In the genomic region with DNA sequence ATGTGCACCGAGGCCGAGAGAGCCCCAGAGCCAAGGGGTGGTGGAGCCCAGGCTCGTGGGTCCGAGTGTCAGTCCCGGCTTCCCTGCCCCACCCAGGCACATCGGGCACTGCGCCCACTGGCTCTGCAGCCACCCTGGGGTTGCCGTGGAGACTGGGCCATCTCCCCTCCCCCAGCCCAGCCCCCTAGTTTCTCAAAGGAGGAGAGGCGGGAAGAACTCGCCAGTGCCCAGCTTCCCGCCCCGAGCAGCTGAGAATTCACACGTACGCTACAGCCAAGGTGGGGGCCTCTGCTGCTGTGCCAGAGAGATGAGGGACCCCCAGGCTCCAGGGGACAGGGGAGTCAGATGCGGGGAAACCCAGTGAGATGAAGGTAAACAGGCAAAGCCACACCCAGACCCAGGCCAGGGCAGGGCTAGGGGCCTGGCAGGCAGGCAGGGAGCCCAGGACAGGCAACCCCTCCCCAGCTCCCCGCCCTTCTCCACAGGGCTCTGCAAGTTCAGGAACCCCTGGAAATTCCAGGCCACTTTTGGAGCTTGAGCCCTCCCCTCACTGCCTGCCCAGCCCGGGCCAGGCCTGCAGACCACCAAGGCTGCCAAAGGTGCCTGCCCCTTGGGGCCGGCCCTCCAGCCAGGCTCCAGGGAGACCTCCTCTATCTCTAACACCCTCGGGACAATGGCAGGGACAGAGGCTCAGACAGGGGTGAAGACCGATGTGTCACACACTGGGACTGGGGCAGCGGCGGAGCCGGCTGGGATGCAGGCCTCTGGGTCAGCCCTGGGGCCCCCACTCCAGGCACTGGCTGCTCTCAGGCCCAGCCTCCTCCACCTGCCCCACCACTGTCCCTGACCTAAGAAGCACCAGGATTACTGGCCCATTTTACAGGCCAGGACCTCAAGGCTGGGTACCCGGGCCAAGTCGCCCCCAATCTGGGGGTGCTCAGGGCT, we compare ENCODE assay signal across 1 cellular context.
TF ChIP-seq lines count a peak whose summit lies in the region.

No MANE protein-coding gene starts in this region.

TF ChIP-seq in GM23338, 12 proteins besides CTCF, POLR2A, EP300 and RAD21 (continued from another document):
- TF ChIP-seq, protein P1, sequence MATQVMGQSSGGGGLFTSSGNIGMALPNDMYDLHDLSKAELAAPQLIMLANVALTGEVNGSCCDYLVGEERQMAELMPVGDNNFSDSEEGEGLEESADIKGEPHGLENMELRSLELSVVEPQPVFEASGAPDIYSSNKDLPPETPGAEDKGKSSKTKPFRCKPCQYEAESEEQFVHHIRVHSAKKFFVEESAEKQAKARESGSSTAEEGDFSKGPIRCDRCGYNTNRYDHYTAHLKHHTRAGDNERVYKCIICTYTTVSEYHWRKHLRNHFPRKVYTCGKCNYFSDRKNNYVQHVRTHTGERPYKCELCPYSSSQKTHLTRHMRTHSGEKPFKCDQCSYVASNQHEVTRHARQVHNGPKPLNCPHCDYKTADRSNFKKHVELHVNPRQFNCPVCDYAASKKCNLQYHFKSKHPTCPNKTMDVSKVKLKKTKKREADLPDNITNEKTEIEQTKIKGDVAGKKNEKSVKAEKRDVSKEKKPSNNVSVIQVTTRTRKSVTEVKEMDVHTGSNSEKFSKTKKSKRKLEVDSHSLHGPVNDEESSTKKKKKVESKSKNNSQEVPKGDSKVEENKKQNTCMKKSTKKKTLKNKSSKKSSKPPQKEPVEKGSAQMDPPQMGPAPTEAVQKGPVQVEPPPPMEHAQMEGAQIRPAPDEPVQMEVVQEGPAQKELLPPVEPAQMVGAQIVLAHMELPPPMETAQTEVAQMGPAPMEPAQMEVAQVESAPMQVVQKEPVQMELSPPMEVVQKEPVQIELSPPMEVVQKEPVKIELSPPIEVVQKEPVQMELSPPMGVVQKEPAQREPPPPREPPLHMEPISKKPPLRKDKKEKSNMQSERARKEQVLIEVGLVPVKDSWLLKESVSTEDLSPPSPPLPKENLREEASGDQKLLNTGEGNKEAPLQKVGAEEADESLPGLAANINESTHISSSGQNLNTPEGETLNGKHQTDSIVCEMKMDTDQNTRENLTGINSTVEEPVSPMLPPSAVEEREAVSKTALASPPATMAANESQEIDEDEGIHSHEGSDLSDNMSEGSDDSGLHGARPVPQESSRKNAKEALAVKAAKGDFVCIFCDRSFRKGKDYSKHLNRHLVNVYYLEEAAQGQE (IDR thresholded peaks at IDR 0.05; ENCODE audit: unreplicated experiment) = no peak
- TF ChIP-seq CREB1 (CRISPR knock-in tag; IDR thresholded peaks at IDR 0.05; ENCODE audit: low read depth) (no peak), STAT1 (IDR thresholded peaks at IDR 0.05; ENCODE audit: unreplicated experiment) (no peak), POLR2AphosphoS5 (IDR thresholded peaks at IDR 0.05; ENCODE audit: low read depth) (no peak), EZH2phosphoT487 (IDR thresholded peaks at IDR 0.05; ENCODE audit: unreplicated experiment) (no peak), NANOG (IDR thresholded peaks at IDR 0.05; ENCODE audit: borderline replicate concordance) (no peak), JUNB (IDR thresholded peaks at IDR 0.05; ENCODE audit: unreplicated experiment) (no peak), ZNF331 (CRISPR knock-in tag; IDR thresholded peaks at IDR 0.05; ENCODE audit: low read depth) (no peak)
- TF ChIP-seq, protein P2, sequence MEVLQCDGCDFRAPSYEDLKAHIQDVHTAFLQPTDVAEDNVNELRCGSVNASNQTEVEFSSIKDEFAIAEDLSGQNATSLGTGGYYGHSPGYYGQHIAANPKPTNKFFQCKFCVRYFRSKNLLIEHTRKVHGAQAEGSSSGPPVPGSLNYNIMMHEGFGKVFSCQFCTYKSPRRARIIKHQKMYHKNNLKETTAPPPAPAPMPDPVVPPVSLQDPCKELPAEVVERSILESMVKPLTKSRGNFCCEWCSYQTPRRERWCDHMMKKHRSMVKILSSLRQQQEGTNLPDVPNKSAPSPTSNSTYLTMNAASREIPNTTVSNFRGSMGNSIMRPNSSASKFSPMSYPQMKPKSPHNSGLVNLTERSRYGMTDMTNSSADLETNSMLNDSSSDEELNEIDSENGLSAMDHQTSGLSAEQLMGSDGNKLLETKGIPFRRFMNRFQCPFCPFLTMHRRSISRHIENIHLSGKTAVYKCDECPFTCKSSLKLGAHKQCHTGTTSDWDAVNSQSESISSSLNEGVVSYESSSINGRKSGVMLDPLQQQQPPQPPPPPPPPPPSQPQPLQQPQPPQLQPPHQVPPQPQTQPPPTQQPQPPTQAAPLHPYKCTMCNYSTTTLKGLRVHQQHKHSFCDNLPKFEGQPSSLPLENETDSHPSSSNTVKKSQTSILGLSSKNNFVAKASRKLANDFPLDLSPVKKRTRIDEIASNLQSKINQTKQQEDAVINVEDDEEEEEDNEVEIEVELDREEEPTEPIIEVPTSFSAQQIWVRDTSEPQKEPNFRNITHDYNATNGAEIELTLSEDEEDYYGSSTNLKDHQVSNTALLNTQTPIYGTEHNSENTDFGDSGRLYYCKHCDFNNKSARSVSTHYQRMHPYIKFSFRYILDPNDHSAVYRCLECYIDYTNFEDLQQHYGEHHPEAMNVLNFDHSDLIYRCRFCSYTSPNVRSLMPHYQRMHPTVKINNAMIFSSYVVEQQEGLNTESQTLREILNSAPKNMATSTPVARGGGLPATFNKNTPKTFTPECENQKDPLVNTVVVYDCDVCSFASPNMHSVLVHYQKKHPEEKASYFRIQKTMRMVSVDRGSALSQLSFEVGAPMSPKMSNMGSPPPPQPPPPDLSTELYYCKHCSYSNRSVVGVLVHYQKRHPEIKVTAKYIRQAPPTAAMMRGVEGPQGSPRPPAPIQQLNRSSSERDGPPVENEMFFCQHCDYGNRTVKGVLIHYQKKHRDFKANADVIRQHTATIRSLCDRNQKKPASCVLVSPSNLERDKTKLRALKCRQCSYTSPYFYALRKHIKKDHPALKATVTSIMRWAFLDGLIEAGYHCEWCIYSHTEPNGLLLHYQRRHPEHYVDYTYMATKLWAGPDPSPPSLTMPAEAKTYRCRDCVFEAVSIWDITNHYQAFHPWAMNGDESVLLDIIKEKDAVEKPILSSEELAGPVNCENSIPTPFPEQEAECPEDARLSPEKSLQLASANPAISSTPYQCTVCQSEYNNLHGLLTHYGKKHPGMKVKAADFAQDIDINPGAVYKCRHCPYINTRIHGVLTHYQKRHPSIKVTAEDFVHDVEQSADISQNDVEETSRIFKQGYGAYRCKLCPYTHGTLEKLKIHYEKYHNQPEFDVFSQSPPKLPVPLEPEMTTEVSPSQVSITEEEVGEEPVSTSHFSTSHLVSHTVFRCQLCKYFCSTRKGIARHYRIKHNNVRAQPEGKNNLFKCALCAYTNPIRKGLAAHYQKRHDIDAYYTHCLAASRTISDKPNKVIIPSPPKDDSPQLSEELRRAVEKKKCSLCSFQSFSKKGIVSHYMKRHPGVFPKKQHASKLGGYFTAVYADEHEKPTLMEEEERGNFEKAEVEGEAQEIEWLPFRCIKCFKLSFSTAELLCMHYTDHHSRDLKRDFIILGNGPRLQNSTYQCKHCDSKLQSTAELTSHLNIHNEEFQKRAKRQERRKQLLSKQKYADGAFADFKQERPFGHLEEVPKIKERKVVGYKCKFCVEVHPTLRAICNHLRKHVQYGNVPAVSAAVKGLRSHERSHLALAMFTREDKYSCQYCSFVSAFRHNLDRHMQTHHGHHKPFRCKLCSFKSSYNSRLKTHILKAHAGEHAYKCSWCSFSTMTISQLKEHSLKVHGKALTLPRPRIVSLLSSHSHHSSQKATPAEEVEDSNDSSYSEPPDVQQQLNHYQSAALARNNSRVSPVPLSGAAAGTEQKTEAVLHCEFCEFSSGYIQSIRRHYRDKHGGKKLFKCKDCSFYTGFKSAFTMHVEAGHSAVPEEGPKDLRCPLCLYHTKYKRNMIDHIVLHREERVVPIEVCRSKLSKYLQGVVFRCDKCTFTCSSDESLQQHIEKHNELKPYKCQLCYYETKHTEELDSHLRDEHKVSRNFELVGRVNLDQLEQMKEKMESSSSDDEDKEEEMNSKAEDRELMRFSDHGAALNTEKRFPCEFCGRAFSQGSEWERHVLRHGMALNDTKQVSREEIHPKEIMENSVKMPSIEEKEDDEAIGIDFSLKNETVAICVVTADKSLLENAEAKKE (CRISPR knock-in tag; IDR thresholded peaks at IDR 0.05) = no peak
- TF ChIP-seq, protein P3, sequence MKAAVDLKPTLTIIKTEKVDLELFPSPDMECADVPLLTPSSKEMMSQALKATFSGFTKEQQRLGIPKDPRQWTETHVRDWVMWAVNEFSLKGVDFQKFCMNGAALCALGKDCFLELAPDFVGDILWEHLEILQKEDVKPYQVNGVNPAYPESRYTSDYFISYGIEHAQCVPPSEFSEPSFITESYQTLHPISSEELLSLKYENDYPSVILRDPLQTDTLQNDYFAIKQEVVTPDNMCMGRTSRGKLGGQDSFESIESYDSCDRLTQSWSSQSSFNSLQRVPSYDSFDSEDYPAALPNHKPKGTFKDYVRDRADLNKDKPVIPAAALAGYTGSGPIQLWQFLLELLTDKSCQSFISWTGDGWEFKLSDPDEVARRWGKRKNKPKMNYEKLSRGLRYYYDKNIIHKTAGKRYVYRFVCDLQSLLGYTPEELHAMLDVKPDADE (IDR thresholded peaks at IDR 0.05) = no peak
